8 cellular contexts compared by ENCODE assay signal in the genomic region with DNA sequence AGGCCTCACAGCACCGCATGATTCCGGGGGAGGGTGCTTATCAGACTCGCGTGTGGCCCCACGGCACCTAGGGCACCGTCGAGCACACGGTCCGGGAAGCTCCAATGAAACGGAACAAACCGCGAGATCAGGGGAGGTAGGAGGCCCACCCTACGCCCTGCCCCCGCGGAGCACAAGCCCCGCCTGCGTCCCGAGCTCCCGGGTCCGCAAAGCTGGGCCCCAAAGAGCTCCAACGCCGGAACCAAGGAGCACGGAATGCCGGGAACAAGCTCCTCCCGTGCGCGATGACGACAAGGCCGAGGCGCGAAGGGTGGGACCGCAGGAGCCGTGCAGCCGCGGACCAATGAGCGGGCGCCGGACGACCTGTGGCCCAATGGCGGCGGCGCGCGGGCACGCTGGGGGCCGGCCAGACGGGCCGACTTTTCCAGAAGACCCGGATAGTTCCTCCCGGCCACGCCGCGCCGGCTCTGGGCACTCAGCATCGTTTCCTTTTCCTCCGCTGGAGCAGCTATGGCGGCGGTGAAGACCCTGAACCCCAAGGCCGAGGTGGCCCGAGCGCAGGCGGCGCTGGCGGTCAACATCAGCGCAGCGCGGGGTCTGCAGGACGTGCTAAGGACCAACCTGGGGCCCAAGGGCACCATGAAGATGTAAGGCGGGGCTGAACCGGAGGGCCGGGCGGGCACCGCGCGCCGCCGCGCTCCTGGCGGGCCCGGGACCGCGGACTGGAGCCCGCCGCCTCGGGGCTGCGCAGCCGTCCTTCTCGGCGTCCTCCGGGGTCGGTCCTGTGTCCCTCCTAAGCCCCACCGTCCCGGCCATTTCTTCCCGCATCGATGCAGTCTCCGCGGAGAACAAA. TPM values are rescaled to one million over a fixed set of nuclear protein-coding genes. Genes with fewer than 3 reads are reported as not detected.
A peak's percentile ranks its signal among the peaks of the same experiment; 100 is the strongest.
DNase-seq lines count a peak whose midpoint lies in the region; ATAC-seq and TF ChIP-seq lines count a peak whose summit lies in the region.

A gene with protein sequence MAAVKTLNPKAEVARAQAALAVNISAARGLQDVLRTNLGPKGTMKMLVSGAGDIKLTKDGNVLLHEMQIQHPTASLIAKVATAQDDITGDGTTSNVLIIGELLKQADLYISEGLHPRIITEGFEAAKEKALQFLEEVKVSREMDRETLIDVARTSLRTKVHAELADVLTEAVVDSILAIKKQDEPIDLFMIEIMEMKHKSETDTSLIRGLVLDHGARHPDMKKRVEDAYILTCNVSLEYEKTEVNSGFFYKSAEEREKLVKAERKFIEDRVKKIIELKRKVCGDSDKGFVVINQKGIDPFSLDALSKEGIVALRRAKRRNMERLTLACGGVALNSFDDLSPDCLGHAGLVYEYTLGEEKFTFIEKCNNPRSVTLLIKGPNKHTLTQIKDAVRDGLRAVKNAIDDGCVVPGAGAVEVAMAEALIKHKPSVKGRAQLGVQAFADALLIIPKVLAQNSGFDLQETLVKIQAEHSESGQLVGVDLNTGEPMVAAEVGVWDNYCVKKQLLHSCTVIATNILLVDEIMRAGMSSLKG (plus strand): TSS at position 427 of the 853 bp plus-strand sequence. CDS start 84 bp downstream, at position 511.
Gene PSPH (minus strand): TSS at position 106 of the 853 bp plus-strand sequence. CDS start 30,232 bp downstream, outside the sequence.

- DNase-seq in BE2C (peak; percentile 98), GM19240 (ENCODE audit: insufficient read length, low spot score) (peak; percentile 73), NCI-H526 (lab: John Stamatoyannopoulos, UW) (peak; percentile 96 to 99), colonic mucosa (peak; percentile 98), left colon (peak; percentile 98)
- peak; percentile 95 for DNase-seq in activated CD4-positive, alpha-beta T cell treated with anti-CD3 and anti-CD28 coated beads for 48 hours
- peak; percentile 94 for DNase-seq in stimulated activated CD4-positive, alpha-beta T cell treated with anti-CD3 and anti-CD28 coated beads, Interleukin-1b, Interleukin-23, amount 100 ng/mL, for 48 hours

- H3K4me1 ChIP-seq in BE2C = no peaks in the 10 kb centered on the region
- H3K4me1 ChIP-seq in colonic mucosa = peaks cover 9% of the 10 kb centered on the region

- intact Hi-C loops in colonic mucosa (cut with DNase I) = no loop called here
- intact Hi-C loops in left colon (cut with DNase I, micrococcal nuclease) = no loop called here

- peak within 1 kb of the TSS; percentile 96 to 98 for H3K9ac ChIP-seq in colonic mucosa (ENCODE audit: low read depth in 2 of 2, low read length in 2 of 2)

- H3K27me3 ChIP-seq in BE2C = no peaks in the 10 kb centered on the region
- no peaks in the 10 kb centered on the region for H3K27me3 ChIP-seq in colonic mucosa

- peak within 1 kb of the TSS; percentile 86 for H3K27ac ChIP-seq in colonic mucosa

- H3K36me3 ChIP-seq in BE2C (peaks cover 45% of the 10 kb centered on the region), colonic mucosa (no peaks in the 10 kb centered on the region)

- ATAC-seq in HG03460 (IDR thresholded peaks at IDR 0.05; ENCODE audit: unreplicated experiment) (peak; percentile 91), left colon (peak; percentile 95)

- H3K9me3 ChIP-seq in BE2C (no peaks in the 10 kb centered on the region), colonic mucosa (no peaks in the 10 kb centered on the region)

- no peak for TF ChIP-seq CTCF in BE2C (IDR thresholded peaks at IDR 0.05; ENCODE audit: low read depth, low read length)
- no peak for TF ChIP-seq CTCF in colonic mucosa (IDR thresholded peaks at IDR 0.05)

- H3K4me3 ChIP-seq in BE2C (ENCODE audit: low read depth, low read length) (peak within 1 kb of the TSS; percentile 89), colonic mucosa (peak within 1 kb of the TSS; percentile 71)

RNA-seq across cellular contexts. Expression of the first gene that starts in this region (rescaled TPM):
- 311 TPM for polyA plus RNA-seq in BE2C (2012; ENCODE audit: insufficient read depth, insufficient read length, low read depth)
- total RNA-seq in colonic mucosa (100 to 1,000 TPM in 1 of 2 donors, 10 to 100 TPM in 1; 77.8 to 146 TPM), left colon (10 to 100 TPM; 65.1 to 76.7 TPM)

RNA-seq across cellular contexts. Expression of gene PSPH, which starts in this region (rescaled TPM):
- 24.8 TPM for polyA plus RNA-seq in BE2C (2012; ENCODE audit: insufficient read depth, insufficient read length, low read depth)
- 10 to 100 TPM in 1 of 2 donors, 1 to 10 TPM in 1; 7.5 to 23.4 TPM for total RNA-seq in colonic mucosa
- total RNA-seq in left colon = 10 to 100 TPM in 1 of 2 donors, 1 to 10 TPM in 1; 8.5 to 10.9 TPM

Comparison
In these comparisons a context has a peak if more than half of its experiments do, and no peak if none do; other contexts are left out.
1. Peak in every context shown above with its lines: DNase-seq, ATAC-seq, H3K4me3 ChIP-seq and H3K27ac ChIP-seq.